In genomic region chr9:65403721-65404120, GRCh38 we compare ENCODE assay signal across 28 cellular contexts.
"Had no signal": no experiment of that assay in that cellular context is flagged by ENCODE, and none has a peak within 500 bp of the region (broad histone marks: within the 10 kb centered on the region; RNA-seq: fewer than 3 reads in every experiment).

No MANE protein-coding gene starts in this region.

- H3K9me3 ChIP-seq: body of pancreas had no signal

- H3K27ac ChIP-seq: ascending aorta, body of pancreas had no signal

- DNase-seq: activated B cell treated with CpG ODN at 0.5 μM for 24 hours; activated CD4-positive, alpha-beta T cell treated with anti-CD3 and anti-CD28 coated beads for 1 hour; activated CD4-positive, alpha-beta T cell treated with anti-CD3 and anti-CD28 coated beads, Interleukin-2, amount 10 ng/mL, durations not matched to agents 24 days and 14 days; activated CD4-positive, alpha-beta T cell treated with anti-CD3 and anti-CD28 coated beads, Interleukin-2, amount 50 U/mL, for 48 hours; activated CD8-positive, alpha-beta memory T cell treated with anti-CD3 and anti-CD28 coated beads, Interleukin-2, amount 10 ng/mL, durations not matched to agents 7 days and 5 days; activated gamma-delta T cell; activated naive CD4-positive, alpha-beta T cell treated with anti-CD3 and anti-CD28 coated beads, Interleukin-2, amount 10 ng/mL, durations not matched to agents 7 days and 5 days; activated naive CD8-positive, alpha-beta T cell treated with anti-CD3 and anti-CD28 coated beads, Interleukin-2, amount 10 ng/mL, durations not matched to agents 7 days and 5 days; activated T-cell treated with anti-CD3 and anti-CD28 coated beads, Interleukin-2, amount 50 U/mL, for 24 hours; body of pancreas; Karpas-422; MM.1S; NCI-H1105; NCI-H1436; NCI-H1694 treated with DMSO at 0.1 percent for 48 hours; NCI-H2029 treated with DMSO at 0.1 percent for 48 hours; NCI-H345; NCI-H510A; NCI-H526 treated with DMSO at 0.1 percent for 48 hours; NCI-H82; SIG-M5; T-cell; T-helper 2 cell; T1000 had no signal

- ATAC-seq: activated CD8-positive, alpha-beta memory T cell treated with anti-CD3 and anti-CD28 coated beads, Interleukin-2, amount 10 ng/mL, durations not matched to agents 7 days and 5 days; body of pancreas; K562; T-cell had no signal

- H3K36me3 ChIP-seq: ascending aorta had no signal

- FAIRE-seq: bronchial epithelial cell, K562, TTC549 had no signal

- H3K27me3 ChIP-seq: ascending aorta, body of pancreas had no signal

- H3K4me1 ChIP-seq: ascending aorta, body of pancreas had no signal

- H3K4me3 ChIP-seq: ascending aorta, body of pancreas, K562 had no signal
